In the genomic region with DNA sequence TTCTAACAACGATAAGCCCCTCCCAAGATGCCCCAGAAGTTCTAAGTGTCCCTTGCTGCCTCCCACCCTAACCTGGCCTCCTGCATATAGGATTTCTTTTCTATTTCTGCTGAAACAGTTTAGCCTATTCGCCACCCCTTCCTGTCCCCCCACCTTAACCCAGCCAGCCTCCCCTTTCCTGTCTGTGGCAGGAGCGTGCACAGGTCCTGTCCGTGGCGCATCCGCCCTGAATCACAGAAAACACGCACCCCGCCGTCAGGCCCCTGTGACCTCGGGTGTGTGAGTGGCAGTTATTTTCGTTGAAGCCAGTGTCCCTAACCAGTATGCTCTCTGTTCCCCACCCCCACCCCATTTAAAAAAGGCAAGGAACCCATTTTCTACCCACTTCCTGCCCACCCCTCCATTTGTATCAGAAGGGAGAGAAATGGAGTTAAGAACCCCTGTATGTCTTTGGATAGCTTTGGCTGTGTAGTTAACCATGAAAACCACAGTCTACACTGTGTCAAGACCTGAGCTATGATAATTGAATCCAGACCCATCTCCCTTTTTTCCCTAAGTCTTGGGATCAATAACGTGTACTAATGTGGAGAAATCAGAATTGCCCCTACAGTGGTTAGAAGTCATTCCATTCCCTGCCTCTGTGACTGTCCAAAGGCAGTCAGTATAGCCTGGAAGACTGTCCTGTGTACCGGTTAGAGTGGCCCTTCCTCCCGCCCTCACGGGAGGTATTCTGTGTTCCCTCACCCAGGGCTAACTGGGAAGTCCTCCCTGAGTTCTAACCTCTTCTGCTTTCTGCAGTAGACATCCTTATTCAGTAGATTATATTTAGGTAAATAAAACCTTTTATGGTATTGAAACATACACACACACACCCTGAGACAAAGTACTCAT, we compare ENCODE assay signal across 8 cellular contexts. TPM values are rescaled to one million over a fixed set of nuclear protein-coding genes. Genes with fewer than 3 reads are reported as not detected.
DNase-seq lines count a peak whose midpoint lies in the region; ATAC-seq lines count a peak whose summit lies in the region.

No MANE protein-coding gene starts in this region.

- H3K27me3 Mint-ChIP-seq in activated T-helper 17 cell treated with anti-CD3 and anti-CD28 coated beads, Interleukin-2, amount 50 U/mL, for 72 hours, result no peaks in the 10 kb centered on the region

- peak; percentile 64 for ATAC-seq in activated T-helper 17 cell treated with anti-CD3 and anti-CD28 coated beads, Interleukin-2, amount 50 U/mL, for 72 hours (replicated peaks)
- peak; percentile 11 to 24 for ATAC-seq in left cardiac atrium
- no peak for ATAC-seq in GM18868 (IDR thresholded peaks at IDR 0.05; ENCODE audit: unreplicated experiment)
- no peak for ATAC-seq in HG02870 (IDR thresholded peaks at IDR 0.05; ENCODE audit: unreplicated experiment)

- peaks cover 48% of the 10 kb centered on the region for H3K4me1 Mint-ChIP-seq in activated T-helper 17 cell treated with anti-CD3 and anti-CD28 coated beads, Interleukin-2, amount 50 U/mL, for 72 hours

- H3K4me3 Mint-ChIP-seq in activated T-helper 17 cell treated with anti-CD3 and anti-CD28 coated beads, Interleukin-2, amount 50 U/mL, for 72 hours, result peak overlapping the region; percentile 99

- peak overlapping the region; percentile 96 for H3K27ac Mint-ChIP-seq in activated T-helper 17 cell treated with anti-CD3 and anti-CD28 coated beads, Interleukin-2, amount 50 U/mL, for 72 hours

- peaks cover 58% of the 10 kb centered on the region for H3K36me3 Mint-ChIP-seq in activated T-helper 17 cell treated with anti-CD3 and anti-CD28 coated beads, Interleukin-2, amount 50 U/mL, for 72 hours (ENCODE audit: low read depth)

- DNase-seq in CD1c-positive myeloid dendritic cell (ENCODE audit: extremely low spot score) (peak; percentile 53), LHCN-M2 (ENCODE audit: low read depth) (peak; percentile 54), left cardiac atrium (no peak), globus pallidus (ENCODE audit: low spot score) (no peak)
- DNase-seq in stimulated activated CD4-positive, alpha-beta T cell treated with anti-CD3 and anti-CD28 coated beads, Interleukin-12 subunit alpha, Interleukin-12 subunit beta, amount 100 ng/mL, for 4 hours, result peak; percentile 48

- intact Hi-C loops in left cardiac atrium (cut with DNase I), result no loop called here

- no peaks in the 10 kb centered on the region for H3K9me3 Mint-ChIP-seq in activated T-helper 17 cell treated with anti-CD3 and anti-CD28 coated beads, Interleukin-2, amount 50 U/mL, for 72 hours

RNA-seq across cellular contexts. Expression of gene PLEKHO1, which starts 1.8 kb away (rescaled TPM):
- total RNA-seq in LHCN-M2 (2014; rRNA removed), result 107 and 111 TPM in 2 replicates
- 73.8 TPM for polyA plus RNA-seq in LHCN-M2 (2012)
- total RNA-seq in activated T-helper 17 cell treated with anti-CD3 and anti-CD28 coated beads, Interleukin-2, amount 50 U/mL, for 72 hours, result 10 to 100 TPM; 33.1 to 43.0 TPM
- total RNA-seq in left cardiac atrium, result 10 to 100 TPM; 30.2 to 42.8 TPM

Comparison
In these comparisons a context has a peak if more than half of its experiments do, and no peak if none do; other contexts are left out.
1. DNase-seq: peak in CD1c-positive myeloid dendritic cell (single experiment), LHCN-M2 (single experiment) and stimulated activated CD4-positive, alpha-beta T cell treated with anti-CD3 and anti-CD28 coated beads, Interleukin-12 subunit alpha, Interleukin-12 subunit beta, amount 100 ng/mL, for 4 hours (single experiment); none in left cardiac atrium (single experiment) and globus pallidus (single experiment).
2. ATAC-seq: peak in activated T-helper 17 cell treated with anti-CD3 and anti-CD28 coated beads, Interleukin-2, amount 50 U/mL, for 72 hours (single experiment) and left cardiac atrium (2 of 2); none in GM18868 (single experiment) and HG02870 (single experiment).